ENCODE assay signal across 8 cellular contexts in genomic region chr9:136544549-136545064, GRCh38. TPM values are rescaled to one million over a fixed set of nuclear protein-coding genes. Genes with fewer than 3 reads are reported as not detected.
DNase-seq lines count a peak whose midpoint lies in the region; ATAC-seq and TF ChIP-seq lines count a peak whose summit lies in the region.

No MANE protein-coding gene starts in this region.

- H3K4me1 ChIP-seq in HEK293 (ENCODE audit: control insufficient read depth, insufficient read depth, low read length) (peaks cover 3% of the 10 kb centered on the region; the same call in 1 of the 2 replicates), BE2C (no peaks in the 10 kb centered on the region)

- CTCF ChIA-PET in HEK293 (lab: Yijun Ruan, JAX), result no interaction called here

- H3K27me3 ChIP-seq in kidney epithelial cell (ENCODE audit: control insufficient read depth, insufficient read depth, low read length), result no peaks in the 10 kb centered on the region
- peaks cover 43% of the 10 kb centered on the region for H3K27me3 ChIP-seq in BE2C

- peak; percentile 34 to 37 for DNase-seq in cardiac fibroblast (ENCODE audit: low read depth in 2 of 2)
- no peak for DNase-seq in kidney epithelial cell (ENCODE audit: low read depth)
- peak; percentile 81 for DNase-seq in stimulated activated CD4-positive, alpha-beta T cell treated with anti-CD3 and anti-CD28 coated beads, Interleukin-15, amount 100 ng/mL, for 24 hours
- DNase-seq in BE2C, result no peak
- DNase-seq in SK-N-DZ (ENCODE audit: low spot score), result no peak

- H3K4me3 ChIP-seq in HEK293 (ENCODE audit: low read depth, low read length) (peak overlapping the region; percentile 67), cardiac fibroblast (replicated peaks in 1 of 2; ENCODE audit: low read depth in 2 of 2, low read length in 2 of 2) (peak overlapping the region; percentile 73 to 79), kidney epithelial cell (ENCODE audit: low read depth, low read length) (peak overlapping the region; percentile 73), BE2C (ENCODE audit: low read depth, low read length) (no peak overlapping the region)

- H3K27ac ChIP-seq in HEK293 (ENCODE audit: extremely low read depth, low read depth, low read length) (no peak overlapping the region; the same call in 1 of the 2 replicates), VCaP (peak overlapping the region; percentile 97; the same call in 1 of the 2 replicates)

- TF ChIP-seq CTCF in HEK293 (tag by site-specific recombination; IDR thresholded peaks at IDR 0.05) (no peak), VCaP (conservative IDR thresholded peaks at IDR 0.05) (no peak), cardiac fibroblast (IDR thresholded peaks at IDR 0.05; ENCODE audit: low read depth, low read length) (no peak), kidney epithelial cell (IDR thresholded peaks at IDR 0.05; ENCODE audit: insufficient read depth, low read length, poor library complexity, severe bottlenecking) (no peak), BE2C (IDR thresholded peaks at IDR 0.05; ENCODE audit: low read depth, low read length) (no peak)

- POLR2A ChIA-PET in HEK293 (lab: Yijun Ruan, JAX), result no interaction called here

- H3K36me3 ChIP-seq in HEK293 (ENCODE audit: control insufficient read depth in 2 of 2, insufficient read depth in 1 of 2, low read length in 2 of 2) (peaks cover 0 to 18% of the 10 kb centered on the region in 2 experiments; a peak in 1 of 3 replicates), kidney epithelial cell (ENCODE audit: control insufficient read depth, insufficient read depth, low read length) (peaks cover 2% of the 10 kb centered on the region), BE2C (no peaks in the 10 kb centered on the region)

- no peak for ATAC-seq in HG03432 (IDR thresholded peaks at IDR 0.05; ENCODE audit: unreplicated experiment)

- no peaks in the 10 kb centered on the region for H3K9me3 ChIP-seq in HEK293 (ENCODE audit: control insufficient read depth, insufficient read depth, low read depth, low read length)
- no peaks in the 10 kb centered on the region for H3K9me3 ChIP-seq in BE2C

TF ChIP-seq in HEK293, 187 proteins besides CTCF, POLR2A, EP300 and RAD21 (continues in another document):
- TF ChIP-seq ZNF341 (tag by site-specific recombination; IDR thresholded peaks at IDR 0.05; ENCODE audit: low read depth) (peak; percentile 87), ZNF280C (tag by site-specific recombination; IDR thresholded peaks at IDR 0.05) (no peak), ZNF292 (tag by site-specific recombination; IDR thresholded peaks at IDR 0.05; ENCODE audit: borderline replicate concordance, low read depth) (no peak), HIC1 (tag by site-specific recombination; IDR thresholded peaks at IDR 0.05) (no peak), HOXA7 (CRISPR knock-in tag; IDR thresholded peaks at IDR 0.05; ENCODE audit: borderline replicate concordance) (no peak), ZNF488 (tag by site-specific recombination; IDR thresholded peaks at IDR 0.05) (no peak), ZNF24 (tag by site-specific recombination; IDR thresholded peaks at IDR 0.05) (no peak), ZNF558 (tag by site-specific recombination; IDR thresholded peaks at IDR 0.05) (no peak), ZNF621 (tag by site-specific recombination; IDR thresholded peaks at IDR 0.05) (no peak), GLIS2 (tag by site-specific recombination; IDR thresholded peaks at IDR 0.05) (peak; percentile 77), ZBTB17 (tag by site-specific recombination; IDR thresholded peaks at IDR 0.05) (no peak), ZNF513 (tag by site-specific recombination; IDR thresholded peaks at IDR 0.05) (no peak), ZNF785 (tag by site-specific recombination; IDR thresholded peaks at IDR 0.05) (no peak), KLF9 (tag by site-specific recombination; IDR thresholded peaks at IDR 0.05; ENCODE audit: low read depth) (peak; percentile 86), PRDM1 (tag by site-specific recombination; IDR thresholded peaks at IDR 0.05) (no peak), GLIS1 (tag by site-specific recombination; IDR thresholded peaks at IDR 0.05) (peak; percentile 66), ZNF148 (tag by site-specific recombination; IDR thresholded peaks at IDR 0.05; ENCODE audit: borderline replicate concordance) (no peak), GLI2 (tag by site-specific recombination; IDR thresholded peaks at IDR 0.05; ENCODE audit: borderline replicate concordance, low read depth) (no peak), ZNF670 (tag by site-specific recombination; IDR thresholded peaks at IDR 0.05; ENCODE audit: low read depth) (no peak), ZNF629 (tag by site-specific recombination; IDR thresholded peaks at IDR 0.05) (no peak)

RNA-seq across cellular contexts. Expression of gene NOTCH1, which starts 1.2 kb away (rescaled TPM):
- 40.9 and 52.4 TPM in 2 replicates for total RNA-seq in kidney epithelial cell
- 0.91 TPM for polyA plus RNA-seq in BE2C (2012; ENCODE audit: insufficient read depth, insufficient read length, low read depth)
- polyA plus RNA-seq in SK-N-DZ (2014; cell fraction: cytosol; rRNA removed), result 0.20 and 0.44 TPM in 2 replicates
- 0.85 and 12.6 TPM in 2 replicates for polyA plus RNA-seq in SK-N-DZ (2014; cell fraction: nucleus; rRNA removed)

Comparison
In these comparisons a context has a peak if more than half of its experiments do, and no peak if none do; other contexts are left out.
1. DNase-seq: peak in cardiac fibroblast (2 of 2) and stimulated activated CD4-positive, alpha-beta T cell treated with anti-CD3 and anti-CD28 coated beads, Interleukin-15, amount 100 ng/mL, for 24 hours (single experiment); none in kidney epithelial cell (single experiment), BE2C (single experiment) and SK-N-DZ (single experiment).